ENCODE assay signal across 10 cellular contexts in genomic region chr17:51057534-51057933, GRCh38.
DNase-seq lines count a peak whose midpoint lies in the region; ATAC-seq and TF ChIP-seq lines count a peak whose summit lies in the region.
"Had no signal": no experiment of that assay in that cellular context is flagged by ENCODE, and none has a peak within 500 bp of the region (broad histone marks: within the 10 kb centered on the region; RNA-seq: fewer than 3 reads in every experiment).

No MANE protein-coding gene starts in this region.

- H3K4me1 ChIP-seq in lower lobe of right lung: peaks cover 20% of the 10 kb centered on the region

- peaks cover 1% of the 10 kb centered on the region for H3K36me3 Mint-ChIP-seq in activated CD8-positive, alpha-beta T cell treated with anti-CD3 and anti-CD28 coated beads for 36 hours (ENCODE audit: low read depth)

- intact Hi-C loops in lower lobe of right lung (cut with DNase I): no loop called here
- intact Hi-C loops in activated CD8-positive, alpha-beta T cell treated with anti-CD3 and anti-CD28 coated beads for 36 hours (cut with micrococcal nuclease): no loop called here

- no peak overlapping the region for H3K4me3 Mint-ChIP-seq in activated CD8-positive, alpha-beta T cell treated with anti-CD3 and anti-CD28 coated beads for 36 hours
- H3K4me3 Mint-ChIP-seq: activated naive CD8-positive, alpha-beta T cell treated with anti-CD3 and anti-CD28 coated beads, Interleukin-2, amount 50 U/mL, for 24 hours; T-helper 1 cell treated with Interleukin-12 subunit alpha and Interleukin-12 subunit beta and Interleukin-4 antibody, amounts not matched to agents 30 μg/mL and 1 μg/mL, for 36 hours had no signal

- peak overlapping the region; percentile 27 for H3K27ac ChIP-seq in caudate nucleus (ENCODE audit: low read depth, low read length)
- H3K27ac ChIP-seq in lower lobe of right lung: peak overlapping the region; percentile 42

- H3K4me1 Mint-ChIP-seq in activated CD8-positive, alpha-beta T cell treated with anti-CD3 and anti-CD28 coated beads for 36 hours (ENCODE audit: low read depth): peaks cover 7% of the 10 kb centered on the region

- no peaks in the 10 kb centered on the region for H3K27me3 ChIP-seq in lower lobe of right lung (ENCODE audit: low read depth)

- CTCF ChIA-PET in activated CD8-positive, alpha-beta T cell treated with anti-CD3 and anti-CD28 coated beads for 36 hours (lab: Charles Lee): interaction anchor here (0.6 to 4.3 kb wide), 8 partner anchors 12 to 603 kb away, joined by 3 to 43 read pairs (median 4); partner anchors contain the start of gene NME1

- H3K27me3 Mint-ChIP-seq in activated CD8-positive, alpha-beta T cell treated with anti-CD3 and anti-CD28 coated beads for 36 hours: no peaks in the 10 kb centered on the region
- H3K27me3 Mint-ChIP-seq: activated naive CD8-positive, alpha-beta T cell treated with anti-CD3 and anti-CD28 coated beads, Interleukin-2, amount 50 U/mL, for 24 hours had no signal

- ATAC-seq in lower lobe of right lung: no peak
- no peak for ATAC-seq in activated CD8-positive, alpha-beta T cell treated with anti-CD3 and anti-CD28 coated beads for 36 hours
- ATAC-seq in GM18519 (IDR thresholded peaks at IDR 0.05; ENCODE audit: low FRiP score, unreplicated experiment): no peak

- POLR2A ChIA-PET in activated CD8-positive, alpha-beta T cell treated with anti-CD3 and anti-CD28 coated beads for 36 hours (lab: Charles Lee): no interaction called here

- H3K9me3 ChIP-seq in lower lobe of right lung: no peaks in the 10 kb centered on the region

- DNase-seq in NCI-H526 treated with DMSO at 0.1 percent for 48 hours (lab: John Stamatoyannopoulos, UW) (peak; percentile 84), caudate nucleus (lab: John Stamatoyannopoulos, UW) (peak in 1 of 61 donors; percentile 7), lower lobe of right lung (no peak), superior temporal gyrus (ENCODE audit: extremely low spot score) (peak; percentile 42), LoVo (ENCODE audit: low spot score) (no peak)
- DNase-seq in activated CD8-positive, alpha-beta T cell treated with anti-CD3 and anti-CD28 coated beads for 36 hours: no peak
- DNase-seq in stimulated activated CD4-positive, alpha-beta T cell treated with anti-CD3 and anti-CD28 coated beads, Interleukin-2, amount 100 ng/mL, for 48 hours: no peak
- DNase-seq: activated naive CD8-positive, alpha-beta T cell treated with anti-CD3 and anti-CD28 coated beads, Interleukin-2, amount 50 U/mL, for 24 hours had no signal

- H3K9me3 Mint-ChIP-seq in activated CD8-positive, alpha-beta T cell treated with anti-CD3 and anti-CD28 coated beads for 36 hours: no peaks in the 10 kb centered on the region
- H3K9me3 Mint-ChIP-seq: activated naive CD8-positive, alpha-beta T cell treated with anti-CD3 and anti-CD28 coated beads, Interleukin-2, amount 50 U/mL, for 24 hours; T-helper 1 cell treated with Interleukin-12 subunit alpha and Interleukin-12 subunit beta and Interleukin-4 antibody, amounts not matched to agents 30 μg/mL and 1 μg/mL, for 36 hours had no signal

- TF ChIP-seq CTCF in lower lobe of right lung (IDR thresholded peaks at IDR 0.05): no peak
- no peak for TF ChIP-seq CTCF in activated CD8-positive, alpha-beta T cell treated with anti-CD3 and anti-CD28 coated beads for 36 hours (IDR thresholded peaks at IDR 0.05)

- peaks cover 3% of the 10 kb centered on the region for H3K36me3 ChIP-seq in lower lobe of right lung

- H3K27ac Mint-ChIP-seq in activated CD8-positive, alpha-beta T cell treated with anti-CD3 and anti-CD28 coated beads for 36 hours: no peak overlapping the region
- H3K27ac Mint-ChIP-seq: activated naive CD8-positive, alpha-beta T cell treated with anti-CD3 and anti-CD28 coated beads, Interleukin-2, amount 50 U/mL, for 24 hours; T-helper 1 cell treated with Interleukin-12 subunit alpha and Interleukin-12 subunit beta and Interleukin-4 antibody, amounts not matched to agents 30 μg/mL and 1 μg/mL, for 36 hours had no signal

- no peak overlapping the region for H3K4me3 ChIP-seq in lower lobe of right lung

Comparison
In these comparisons a context has a peak if more than half of its experiments do, and no peak if none do; other contexts are left out.
1. DNase-seq: peak in NCI-H526 treated with DMSO at 0.1 percent for 48 hours (single experiment) and superior temporal gyrus (single experiment); none in lower lobe of right lung (single experiment), activated CD8-positive, alpha-beta T cell treated with anti-CD3 and anti-CD28 coated beads for 36 hours (single experiment), stimulated activated CD4-positive, alpha-beta T cell treated with anti-CD3 and anti-CD28 coated beads, Interleukin-2, amount 100 ng/mL, for 48 hours (0 of 2) and LoVo (single experiment).